8 cellular contexts compared by ENCODE assay signal in the genomic region with DNA sequence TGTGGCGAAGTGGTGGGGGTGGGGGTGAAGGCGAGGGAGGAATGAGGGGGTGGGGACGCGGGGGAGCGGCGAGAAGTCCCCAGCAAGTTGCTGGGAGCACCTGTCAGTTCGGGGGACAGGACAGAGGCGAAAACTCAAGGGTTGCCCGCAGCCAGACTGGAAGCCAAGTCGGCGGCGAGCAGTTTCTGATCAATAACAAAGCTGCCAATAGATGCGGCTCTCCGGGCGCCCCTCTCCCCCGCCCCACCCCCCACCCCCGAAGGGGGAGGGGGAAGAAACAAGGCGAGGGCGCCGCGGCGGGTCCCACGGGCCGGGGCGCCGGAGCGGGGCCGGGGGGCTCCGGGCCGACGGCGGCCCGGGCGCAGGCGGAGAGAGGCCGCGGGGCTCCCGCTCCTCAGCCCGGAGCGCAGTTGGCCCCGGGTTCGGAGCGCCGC. TPM values are rescaled to one million over a fixed set of nuclear protein-coding genes. Genes with fewer than 3 reads are reported as not detected.
A peak's percentile ranks its signal among the peaks of the same experiment; 100 is the strongest.
DNase-seq lines count a peak whose midpoint lies in the region; ATAC-seq and TF ChIP-seq lines count a peak whose summit lies in the region.

No MANE protein-coding gene starts in this region.

- no peaks in the 10 kb centered on the region for H3K36me3 ChIP-seq in right atrium auricular region
- no peaks in the 10 kb centered on the region for H3K36me3 ChIP-seq in gastrocnemius medialis

- ATAC-seq in WTC11, result peak; percentile 6
- peak; percentile 38 to 53 for ATAC-seq in gastrocnemius medialis
- ATAC-seq in HG03196 (IDR thresholded peaks at IDR 0.05; ENCODE audit: unreplicated experiment), result no peak
- no peak for ATAC-seq in HG03521 (IDR thresholded peaks at IDR 0.05; ENCODE audit: unreplicated experiment)
- ATAC-seq in GM21576 (IDR thresholded peaks at IDR 0.05; ENCODE audit: unreplicated experiment), result no peak

- peak overlapping the region; percentile 81 for H3K4me3 Mint-ChIP-seq in WTC11

- in situ Hi-C loops in gastrocnemius medialis (cut with MboI; ENCODE audit: low sequenced_read_pairs in 4 of 4), result loop anchor here in 2 of 4 donors (10.0 to 25.0 kb wide), 2 partner anchors 74 to 184 kb away; no protein-coding TSS in a partner anchor

- DNase-seq in DMS53 (lab: John Stamatoyannopoulos, UW), result peak; percentile 54
- no peak for DNase-seq in DMS53 treated with DMSO at 0.1 percent for 48 hours (lab: John Stamatoyannopoulos, UW; ENCODE audit: unreplicated experiment)
- peak; percentile 41 for DNase-seq in WTC11 (ENCODE audit: low spot score)
- no peak for DNase-seq in right atrium auricular region (ENCODE audit: low spot score)
- no peak for DNase-seq in gastrocnemius medialis

- POLR2A ChIA-PET in WTC11 (lab: Charles Lee), result no interaction called here

- H3K4me3 ChIP-seq in right atrium auricular region (peak overlapping the region; percentile 68 to 80), gastrocnemius medialis (peak overlapping the region; percentile 74 to 79 (median 78))

- H3K36me3 Mint-ChIP-seq in WTC11, result no peaks in the 10 kb centered on the region

- peaks cover 33% of the 10 kb centered on the region for H3K4me1 Mint-ChIP-seq in WTC11

- no peak for TF ChIP-seq POLR2A in gastrocnemius medialis (IDR thresholded peaks at IDR 0.05)

- no peaks in the 10 kb centered on the region for H3K27me3 ChIP-seq in right atrium auricular region
- no peaks in the 10 kb centered on the region for H3K27me3 ChIP-seq in gastrocnemius medialis

- intact Hi-C loops in gastrocnemius medialis (cut with DNase I; ENCODE audit: low total_unique reads), result loop anchor here (1.0 to 5.0 kb wide), 2 partner anchors 74 to 199 kb away; no protein-coding TSS in a partner anchor

- TF ChIP-seq CTCF in WTC11 (IDR thresholded peaks at IDR 0.05), result no peak
- TF ChIP-seq CTCF in right atrium auricular region (IDR thresholded peaks at IDR 0.05), result no peak
- TF ChIP-seq CTCF in gastrocnemius medialis (IDR thresholded peaks at IDR 0.05 in 4 of 5, conservative IDR thresholded peaks at IDR 0.05 in 1 of 5), result no peak

- peak overlapping the region; percentile 88 to 90 for H3K27ac ChIP-seq in right atrium auricular region
- peak overlapping the region; percentile 80 to 86 (median 84) for H3K27ac ChIP-seq in gastrocnemius medialis

- H3K4me1 ChIP-seq in right atrium auricular region (peaks cover 0 to 38% of the 10 kb centered on the region in 2 donors), gastrocnemius medialis (peaks cover 22 to 26% of the 10 kb centered on the region in 2 donors)

- no peaks in the 10 kb centered on the region for H3K9me3 Mint-ChIP-seq in WTC11

- CTCF ChIA-PET in WTC11 (lab: Charles Lee), result interaction anchor here (0.6 to 2.6 kb wide), 4 partner anchors 47 to 233 kb away, joined by 3 to 10 read pairs (median 4); no protein-coding TSS in a partner anchor

- peaks cover 22% of the 10 kb centered on the region for H3K27me3 Mint-ChIP-seq in WTC11 (ENCODE audit: low read depth)

- H3K27ac Mint-ChIP-seq in WTC11, result no peak overlapping the region

- H3K9me3 ChIP-seq in right atrium auricular region, result no peaks in the 10 kb centered on the region
- H3K9me3 ChIP-seq in gastrocnemius medialis, result no peaks in the 10 kb centered on the region

TF ChIP-seq in WTC11, 78 proteins besides CTCF, POLR2A, EP300 and RAD21:
- TF ChIP-seq, protein P1, sequence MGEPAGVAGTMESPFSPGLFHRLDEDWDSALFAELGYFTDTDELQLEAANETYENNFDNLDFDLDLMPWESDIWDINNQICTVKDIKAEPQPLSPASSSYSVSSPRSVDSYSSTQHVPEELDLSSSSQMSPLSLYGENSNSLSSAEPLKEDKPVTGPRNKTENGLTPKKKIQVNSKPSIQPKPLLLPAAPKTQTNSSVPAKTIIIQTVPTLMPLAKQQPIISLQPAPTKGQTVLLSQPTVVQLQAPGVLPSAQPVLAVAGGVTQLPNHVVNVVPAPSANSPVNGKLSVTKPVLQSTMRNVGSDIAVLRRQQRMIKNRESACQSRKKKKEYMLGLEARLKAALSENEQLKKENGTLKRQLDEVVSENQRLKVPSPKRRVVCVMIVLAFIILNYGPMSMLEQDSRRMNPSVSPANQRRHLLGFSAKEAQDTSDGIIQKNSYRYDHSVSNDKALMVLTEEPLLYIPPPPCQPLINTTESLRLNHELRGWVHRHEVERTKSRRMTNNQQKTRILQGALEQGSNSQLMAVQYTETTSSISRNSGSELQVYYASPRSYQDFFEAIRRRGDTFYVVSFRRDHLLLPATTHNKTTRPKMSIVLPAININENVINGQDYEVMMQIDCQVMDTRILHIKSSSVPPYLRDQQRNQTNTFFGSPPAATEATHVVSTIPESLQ (CRISPR knock-in tag; IDR thresholded peaks at IDR 0.05), result no peak
- TF ChIP-seq ZNF671 (CRISPR knock-in tag; IDR thresholded peaks at IDR 0.05) (no peak), GTF2I (CRISPR knock-in tag; conservative IDR thresholded peaks at IDR 0.05) (no peak), ZNF423 (CRISPR knock-in tag; IDR thresholded peaks at IDR 0.05) (no peak), ZNF317 (CRISPR knock-in tag; IDR thresholded peaks at IDR 0.05; ENCODE audit: borderline replicate concordance, low read depth) (no peak), TEAD4 (CRISPR knock-in tag; IDR thresholded peaks at IDR 0.05) (no peak), ZBTB21 (CRISPR knock-in tag; IDR thresholded peaks at IDR 0.05; ENCODE audit: borderline replicate concordance) (no peak), TEAD1 (CRISPR knock-in tag; IDR thresholded peaks at IDR 0.05) (no peak), ZNF138 (CRISPR knock-in tag; conservative IDR thresholded peaks at IDR 0.05) (no peak)
- TF ChIP-seq, protein P2, sequence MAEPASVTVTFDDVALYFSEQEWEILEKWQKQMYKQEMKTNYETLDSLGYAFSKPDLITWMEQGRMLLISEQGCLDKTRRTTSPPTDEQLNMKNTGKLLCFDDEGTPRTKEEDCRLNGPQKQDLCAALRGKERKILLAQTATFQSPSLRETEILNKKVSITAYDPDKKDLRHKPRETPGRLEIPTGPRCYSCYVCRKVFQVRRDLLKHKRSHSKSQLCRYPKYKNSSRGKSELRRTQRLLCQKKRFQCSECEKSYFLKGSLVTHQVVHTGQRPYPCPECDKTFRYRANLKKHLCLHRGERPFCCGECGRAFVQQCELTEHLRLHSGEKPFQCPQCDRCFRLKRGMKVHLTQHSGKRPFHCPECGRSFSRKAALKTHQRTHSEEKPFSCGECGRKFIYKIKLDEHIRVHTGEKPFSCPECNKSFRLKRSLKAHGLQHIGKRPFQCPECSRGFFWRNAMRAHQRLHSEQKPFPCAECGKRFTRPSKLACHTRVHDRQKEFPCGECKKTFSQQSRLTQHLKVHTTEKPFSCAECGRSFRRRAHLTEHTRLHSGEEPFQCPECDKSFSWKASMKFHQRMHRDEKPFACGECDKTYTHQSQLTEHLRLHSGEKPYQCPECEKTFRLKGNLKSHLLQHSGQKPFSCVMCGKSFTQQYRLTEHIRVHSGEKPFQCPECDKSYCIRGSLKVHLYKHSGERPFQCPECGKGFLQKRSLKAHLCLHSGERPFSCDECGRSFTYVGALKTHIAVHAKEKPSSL (CRISPR knock-in tag; conservative IDR thresholded peaks at IDR 0.05), result no peak
- TF ChIP-seq, protein P3, sequence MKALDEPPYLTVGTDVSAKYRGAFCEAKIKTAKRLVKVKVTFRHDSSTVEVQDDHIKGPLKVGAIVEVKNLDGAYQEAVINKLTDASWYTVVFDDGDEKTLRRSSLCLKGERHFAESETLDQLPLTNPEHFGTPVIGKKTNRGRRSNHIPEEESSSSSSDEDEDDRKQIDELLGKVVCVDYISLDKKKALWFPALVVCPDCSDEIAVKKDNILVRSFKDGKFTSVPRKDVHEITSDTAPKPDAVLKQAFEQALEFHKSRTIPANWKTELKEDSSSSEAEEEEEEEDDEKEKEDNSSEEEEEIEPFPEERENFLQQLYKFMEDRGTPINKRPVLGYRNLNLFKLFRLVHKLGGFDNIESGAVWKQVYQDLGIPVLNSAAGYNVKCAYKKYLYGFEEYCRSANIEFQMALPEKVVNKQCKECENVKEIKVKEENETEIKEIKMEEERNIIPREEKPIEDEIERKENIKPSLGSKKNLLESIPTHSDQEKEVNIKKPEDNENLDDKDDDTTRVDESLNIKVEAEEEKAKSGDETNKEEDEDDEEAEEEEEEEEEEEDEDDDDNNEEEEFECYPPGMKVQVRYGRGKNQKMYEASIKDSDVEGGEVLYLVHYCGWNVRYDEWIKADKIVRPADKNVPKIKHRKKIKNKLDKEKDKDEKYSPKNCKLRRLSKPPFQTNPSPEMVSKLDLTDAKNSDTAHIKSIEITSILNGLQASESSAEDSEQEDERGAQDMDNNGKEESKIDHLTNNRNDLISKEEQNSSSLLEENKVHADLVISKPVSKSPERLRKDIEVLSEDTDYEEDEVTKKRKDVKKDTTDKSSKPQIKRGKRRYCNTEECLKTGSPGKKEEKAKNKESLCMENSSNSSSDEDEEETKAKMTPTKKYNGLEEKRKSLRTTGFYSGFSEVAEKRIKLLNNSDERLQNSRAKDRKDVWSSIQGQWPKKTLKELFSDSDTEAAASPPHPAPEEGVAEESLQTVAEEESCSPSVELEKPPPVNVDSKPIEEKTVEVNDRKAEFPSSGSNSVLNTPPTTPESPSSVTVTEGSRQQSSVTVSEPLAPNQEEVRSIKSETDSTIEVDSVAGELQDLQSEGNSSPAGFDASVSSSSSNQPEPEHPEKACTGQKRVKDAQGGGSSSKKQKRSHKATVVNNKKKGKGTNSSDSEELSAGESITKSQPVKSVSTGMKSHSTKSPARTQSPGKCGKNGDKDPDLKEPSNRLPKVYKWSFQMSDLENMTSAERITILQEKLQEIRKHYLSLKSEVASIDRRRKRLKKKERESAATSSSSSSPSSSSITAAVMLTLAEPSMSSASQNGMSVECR (CRISPR knock-in tag; IDR thresholded peaks at IDR 0.05; ENCODE audit: borderline replicate concordance), result no peak
- TF ChIP-seq, protein P4, sequence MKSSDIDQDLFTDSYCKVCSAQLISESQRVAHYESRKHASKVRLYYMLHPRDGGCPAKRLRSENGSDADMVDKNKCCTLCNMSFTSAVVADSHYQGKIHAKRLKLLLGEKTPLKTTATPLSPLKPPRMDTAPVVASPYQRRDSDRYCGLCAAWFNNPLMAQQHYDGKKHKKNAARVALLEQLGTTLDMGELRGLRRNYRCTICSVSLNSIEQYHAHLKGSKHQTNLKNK (CRISPR knock-in tag; IDR thresholded peaks at IDR 0.05), result no peak
- TF ChIP-seq, protein P5, sequence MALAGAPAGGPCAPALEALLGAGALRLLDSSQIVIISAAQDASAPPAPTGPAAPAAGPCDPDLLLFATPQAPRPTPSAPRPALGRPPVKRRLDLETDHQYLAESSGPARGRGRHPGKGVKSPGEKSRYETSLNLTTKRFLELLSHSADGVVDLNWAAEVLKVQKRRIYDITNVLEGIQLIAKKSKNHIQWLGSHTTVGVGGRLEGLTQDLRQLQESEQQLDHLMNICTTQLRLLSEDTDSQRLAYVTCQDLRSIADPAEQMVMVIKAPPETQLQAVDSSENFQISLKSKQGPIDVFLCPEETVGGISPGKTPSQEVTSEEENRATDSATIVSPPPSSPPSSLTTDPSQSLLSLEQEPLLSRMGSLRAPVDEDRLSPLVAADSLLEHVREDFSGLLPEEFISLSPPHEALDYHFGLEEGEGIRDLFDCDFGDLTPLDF (CRISPR knock-in tag; IDR thresholded peaks at IDR 0.05), result no peak
TF ChIP-seq in WTC11: peak in this region for 0.

RNA-seq across cellular contexts. Expression of a gene that starts 0.4 kb away (rescaled TPM):
- total RNA-seq in WTC11 (2021) (3.1 to 5.3 TPM (median 3.5 TPM) in 3 replicates), right atrium auricular region (10 to 100 TPM; 17.0 to 17.1 TPM), gastrocnemius medialis (10 to 100 TPM in 1 of 4 donors, 1 to 10 TPM in 3; 4.4 to 10.7 (median 6.3) TPM)

Comparison
In these comparisons a context has a peak if more than half of its experiments do, and no peak if none do; other contexts are left out.
1. DNase-seq: peak in DMS53 (single experiment) and WTC11 (single experiment); none in DMS53 treated with DMSO at 0.1 percent for 48 hours (single experiment), right atrium auricular region (single experiment) and gastrocnemius medialis (0 of 2).
2. ATAC-seq: peak in WTC11 (single experiment) and gastrocnemius medialis (2 of 2); none in HG03196 (single experiment), HG03521 (single experiment) and GM21576 (single experiment).